ENCODE assay signal across 9 cellular contexts in the genomic region with DNA sequence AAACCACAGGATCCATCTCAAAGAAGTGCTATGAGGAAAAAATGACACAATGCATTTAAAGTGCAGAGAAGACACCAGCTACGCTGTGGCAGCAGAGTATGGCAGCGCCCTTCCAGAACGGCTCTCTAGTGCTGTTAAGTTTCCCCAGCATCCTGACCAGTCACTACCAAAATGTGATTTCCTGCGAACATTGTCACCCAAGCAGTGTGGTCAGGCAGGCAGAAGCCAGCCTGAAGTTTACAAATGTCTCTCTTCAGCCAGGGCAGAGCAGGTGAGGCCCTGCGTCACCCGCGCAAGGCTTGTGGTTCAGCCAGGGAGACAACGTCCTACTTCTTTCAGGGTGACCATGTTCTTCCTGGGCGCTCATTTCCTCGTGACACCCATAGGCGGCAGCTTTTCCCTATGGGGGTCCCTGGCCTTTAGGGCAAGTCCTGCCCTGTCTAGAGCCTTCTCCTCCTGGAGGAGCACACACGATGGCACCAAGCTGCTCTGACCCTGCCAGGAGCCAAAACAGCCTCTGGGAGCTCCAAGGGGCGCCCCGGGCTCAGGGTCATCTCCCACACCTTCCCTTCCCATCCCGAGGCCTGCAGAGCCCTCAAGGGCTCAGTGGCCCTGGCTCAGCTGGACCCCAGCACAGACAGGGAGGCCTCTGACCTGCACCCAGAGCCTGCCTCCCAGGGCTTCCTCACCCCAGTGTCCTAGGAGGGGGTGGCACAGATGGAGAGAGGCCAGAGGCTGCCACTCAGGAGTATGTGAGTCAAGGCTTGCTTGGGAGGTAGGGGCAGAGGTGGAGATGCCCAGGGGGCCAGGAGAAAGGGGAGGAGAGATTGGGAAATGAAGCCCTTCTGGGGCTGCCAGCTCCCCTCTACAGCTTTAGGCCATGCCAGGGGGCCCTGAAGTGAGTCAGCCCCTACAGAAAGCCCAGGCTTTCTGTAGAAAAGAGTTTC. TPM values are rescaled to one million over a fixed set of nuclear protein-coding genes. Genes with fewer than 3 reads are reported as not detected.
DNase-seq lines count a peak whose midpoint lies in the region; ATAC-seq, FAIRE-seq and TF ChIP-seq lines count a peak whose summit lies in the region.
"Had no signal": no experiment of that assay in that cellular context is flagged by ENCODE, and none has a peak within 500 bp of the region (broad histone marks: within the 10 kb centered on the region; RNA-seq: fewer than 3 reads in every experiment).

No MANE protein-coding gene starts in this region.

- no peak overlapping the region for H3K4me3 ChIP-seq in CD4-positive, CD25-positive, alpha-beta regulatory T cell (ENCODE audit: low read depth, low read length)
- H3K4me3 ChIP-seq in Panc1 (ENCODE audit: low read depth in 2 of 2, low read length in 2 of 2) (no peak overlapping the region), brain microvascular endothelial cell (ENCODE audit: low read depth, low read length) (no peak overlapping the region), parathyroid adenoma (ENCODE audit: low read depth, low read length) (no peak overlapping the region)

- H3K36me3 Mint-ChIP-seq in CD4-positive, CD25-positive, alpha-beta regulatory T cell = no peaks in the 10 kb centered on the region

- peak overlapping the region; percentile 92 to 98 (median 95) for H3K27ac Mint-ChIP-seq in CD4-positive, CD25-positive, alpha-beta regulatory T cell

- H3K36me3 ChIP-seq in CD4-positive, CD25-positive, alpha-beta regulatory T cell (ENCODE audit: control insufficient read depth, insufficient read depth, low read length) = no peaks in the 10 kb centered on the region
- H3K36me3 ChIP-seq in Panc1 (ENCODE audit: control insufficient read depth, insufficient read depth, low read length) (no peaks in the 10 kb centered on the region), brain microvascular endothelial cell (replicated peaks) (no peaks in the 10 kb centered on the region), parathyroid adenoma (ENCODE audit: control insufficient read depth, insufficient read depth, low read length) (no peaks in the 10 kb centered on the region)
- H3K36me3 ChIP-seq: neutrophil had no signal

- H3K27ac ChIP-seq in CD4-positive, CD25-positive, alpha-beta regulatory T cell (ENCODE audit: insufficient read depth, low read length, poor library complexity, severe bottlenecking) = peak overlapping the region; percentile 61
- H3K27ac ChIP-seq in Panc1 (ENCODE audit: low read length) (peak overlapping the region; percentile 75), brain microvascular endothelial cell (no peak overlapping the region), parathyroid adenoma (peak overlapping the region; percentile 98)

- in situ Hi-C loops in Panc1 (cut with HindIII; ENCODE audit: low pct_unique_long_range_greater_than_20kb, low sequenced_read_pairs) (no loop called here), brain microvascular endothelial cell (cut with HindIII; ENCODE audit: low pct_ligation_motif_present, low sequenced_read_pairs) (no loop called here)

- H3K27me3 ChIP-seq in CD4-positive, CD25-positive, alpha-beta regulatory T cell (ENCODE audit: control insufficient read depth, insufficient read depth, low read length) = no peaks in the 10 kb centered on the region
- no peaks in the 10 kb centered on the region for H3K27me3 ChIP-seq in Panc1 (ENCODE audit: control insufficient read depth, insufficient read depth, low read length)
- H3K27me3 ChIP-seq in brain microvascular endothelial cell (replicated peaks) = no peaks in the 10 kb centered on the region
- H3K27me3 ChIP-seq in parathyroid adenoma (ENCODE audit: control insufficient read depth, insufficient read depth, low read length) = no peaks in the 10 kb centered on the region
- H3K27me3 ChIP-seq: neutrophil had no signal

- peaks cover 22% of the 10 kb centered on the region for H3K4me1 ChIP-seq in CD4-positive, CD25-positive, alpha-beta regulatory T cell (ENCODE audit: control insufficient read depth, insufficient read depth, low read length, poor library complexity, severe bottlenecking)
- peaks cover 57% of the 10 kb centered on the region for H3K4me1 ChIP-seq in Panc1 (ENCODE audit: control insufficient read depth, insufficient read depth, low read length)
- peaks cover 61% of the 10 kb centered on the region for H3K4me1 ChIP-seq in parathyroid adenoma

- H3K27me3 Mint-ChIP-seq in CD4-positive, CD25-positive, alpha-beta regulatory T cell = no peaks in the 10 kb centered on the region

- no peak; the same call in 1 of the 2 replicates for TF ChIP-seq CTCF in Panc1 (IDR thresholded peaks at IDR 0.05)
- peak; percentile 21 for TF ChIP-seq CTCF in brain microvascular endothelial cell (IDR thresholded peaks at IDR 0.05; ENCODE audit: low read depth, low read length, missing control alignments)
- TF ChIP-seq CTCF in parathyroid adenoma (IDR thresholded peaks at IDR 0.05) = no peak

- no peak for FAIRE-seq in GM12891 (lab: Jason Lieb, UNC)

- no peaks in the 10 kb centered on the region for H3K79me2 ChIP-seq in parathyroid adenoma

- peak overlapping the region in 2 of 4 donors; percentile 40 to 43 for H3K4me3 Mint-ChIP-seq in CD4-positive, CD25-positive, alpha-beta regulatory T cell

- no peaks in the 10 kb centered on the region for H3K9me3 ChIP-seq in CD4-positive, CD25-positive, alpha-beta regulatory T cell (ENCODE audit: control insufficient read depth in 2 of 2, low read length in 2 of 2)
- no peaks in the 10 kb centered on the region for H3K9me3 ChIP-seq in Panc1 (ENCODE audit: control insufficient read depth, insufficient read depth, low read depth, low read length)
- no peaks in the 10 kb centered on the region for H3K9me3 ChIP-seq in parathyroid adenoma (ENCODE audit: control insufficient read depth, low read length)
- H3K9me3 ChIP-seq: neutrophil had no signal

- H3K9ac ChIP-seq in parathyroid adenoma = no peak overlapping the region

- H3K4me1 Mint-ChIP-seq in CD4-positive, CD25-positive, alpha-beta regulatory T cell = peaks cover 11 to 39% (median 23%) of the 10 kb centered on the region in 4 donors

- CTCF ChIA-PET in Panc1 (lab: Charles Lee) = interaction anchor here (0.7 kb wide), 1 partner anchor 244 kb away, joined by 4 read pairs; no protein-coding TSS in a partner anchor

- H3K4me2 ChIP-seq in parathyroid adenoma (ENCODE audit: low read length) = no peak overlapping the region

- no TSS peak for BruUV-seq in Panc1 (replicated peaks; lab: Mats Ljungman, UMichigan)

- POLR2A ChIA-PET in Panc1 (lab: Charles Lee) = no interaction called here

- ATAC-seq in CD4-positive, CD25-positive, alpha-beta regulatory T cell (ENCODE audit: low read depth in 2 of 2) = peak; percentile 25
- ATAC-seq in Panc1 = no peak
- no peak for ATAC-seq in GM18909 (IDR thresholded peaks at IDR 0.05; ENCODE audit: poor library complexity, unreplicated experiment)
- ATAC-seq in left ventricle myocardium superior = no peak

- H3K9me3 Mint-ChIP-seq in CD4-positive, CD25-positive, alpha-beta regulatory T cell = no peaks in the 10 kb centered on the region

- intact Hi-C loops in Panc1 (cut with micrococcal nuclease; ENCODE audit: unreplicated experiment) (no loop called here), left ventricle myocardium superior (cut with micrococcal nuclease) (no loop called here)

- DNase-seq in CD4-positive, CD25-positive, alpha-beta regulatory T cell = peak in 1 of 3 donors; percentile 47
- DNase-seq in Panc1 (ENCODE audit: low read depth, low spot score) = no peak
- DNase-seq in brain microvascular endothelial cell = no peak
- DNase-seq in GM12891 (ENCODE audit: insufficient read length, low spot score) = no peak
- DNase-seq in left ventricle myocardium superior = no peak
- DNase-seq in RPMI8226 = no peak

- TF ChIP-seq POLR2A in GM12891 (IDR thresholded peaks at IDR 0.05; ENCODE audit: low read depth, low read length) = no peak

- H2AFZ ChIP-seq in parathyroid adenoma = peak overlapping the region; percentile 68

TF ChIP-seq in GM12891, 5 proteins besides CTCF, POLR2A, EP300 and RAD21:
- no peak for TF ChIP-seq SPI1 (IDR thresholded peaks at IDR 0.05; ENCODE audit: low read depth, low read length)
- TF ChIP-seq POU2F2 (IDR thresholded peaks at IDR 0.05; ENCODE audit: low read depth, low read length) = no peak
- TF ChIP-seq POLR2AphosphoS5 (IDR thresholded peaks at IDR 0.05; ENCODE audit: low read depth, low read length) = no peak
- TF ChIP-seq PAX5 (IDR thresholded peaks at IDR 0.05; ENCODE audit: insufficient read depth, low read length, severe bottlenecking) = no peak
- TF ChIP-seq TAF1 (IDR thresholded peaks at IDR 0.05; ENCODE audit: low read depth, low read length) = no peak
TF ChIP-seq in GM12891: peak in this region for 0.

RNA-seq across cellular contexts. Expression of gene PSMA6, which starts 41.9 kb away (rescaled TPM):
- total RNA-seq in CD4-positive, CD25-positive, alpha-beta regulatory T cell = 132 TPM
- 100 to 1,000 TPM; 330 to 480 (median 385) TPM for polyA plus RNA-seq in CD4-positive, CD25-positive, alpha-beta regulatory T cell
- total RNA-seq in Panc1 (2021; ENCODE audit: unreplicated experiment) = 197 TPM
- polyA plus RNA-seq in Panc1 (2012; ENCODE audit: insufficient read length) = 107 TPM
- polyA plus RNA-seq in GM12891 (2012; ENCODE audit: low read depth, missing spikeins) = 354 TPM
- total RNA-seq in left ventricle myocardium superior = 185 TPM

Comparison
In these comparisons a context has a peak if more than half of its experiments do, and no peak if none do; other contexts are left out.
1. ATAC-seq: peak in CD4-positive, CD25-positive, alpha-beta regulatory T cell (2 of 2); none in Panc1 (single experiment), GM18909 (single experiment) and left ventricle myocardium superior (single experiment).